Comparison of ENCODE assay signal across 8 cellular contexts in genomic region chr6:43013843-43014433, GRCh38. TPM values are rescaled to one million over a fixed set of nuclear protein-coding genes. Genes with fewer than 3 reads are reported as not detected.
DNase-seq lines count a peak whose midpoint lies in the region; ATAC-seq and TF ChIP-seq lines count a peak whose summit lies in the region.

KLHDC3 (plus strand) TSS chr6:43014249; CDS start chr6:43017193, 2,944 bp downstream.
MEA1 (minus strand) TSS chr6:43013946; CDS start chr6:43013813, 133 bp downstream.

- peak within 1 kb of the TSS; percentile 79 for H3K4me3 ChIP-seq in H7 (ENCODE audit: insufficient read depth, low read depth, low read length)

- H3K27ac Mint-ChIP-seq in natural killer cell, result peak within 1 kb of the TSS; percentile 87 to 93

- DNase-seq in ELF-1 (ENCODE audit: low read depth, low spot score) (peak; percentile 100), H7 (peak; percentile 99), M059J (ENCODE audit: low read depth) (peak; percentile 100), SHP77 (lab: John Stamatoyannopoulos, UW) (peak; percentile 100), fibroblast of peridontal ligament (ENCODE audit: extremely low read depth) (peak; percentile 100), natural killer cell (peak; percentile 86)
- peak; percentile 99 for DNase-seq in activated effector memory CD4-positive, alpha-beta T cell treated with Interleukin-2 at 50 U/mL for 16 hours
- DNase-seq in stimulated activated naive CD4-positive, alpha-beta T cell treated with Interleukin-2 at 50 U/mL for 16 hours (lab: John Stamatoyannopoulos, UW), result peak; percentile 99

- no peaks in the 10 kb centered on the region for H3K9me3 Mint-ChIP-seq in natural killer cell

- peaks cover 31% of the 10 kb centered on the region for H3K36me3 ChIP-seq in H7 (replicated peaks; ENCODE audit: control insufficient read depth, insufficient read depth, low read length)

- H3K27me3 ChIP-seq in H7 (ENCODE audit: control insufficient read depth, insufficient read depth, low read length), result no peaks in the 10 kb centered on the region

- no peak for TF ChIP-seq CTCF in natural killer cell (IDR thresholded peaks at IDR 0.05)

- intact Hi-C loops in natural killer cell (cut with micrococcal nuclease), result loop anchor here (1.0 kb wide), 3 partner anchors 30 to 85 kb away; partner anchors contain the start of genes CNPY3, KLC4, MRPL2 and PPP2R5D

- H3K4me3 Mint-ChIP-seq in natural killer cell, result peak within 1 kb of the TSS; percentile 97

- no peaks in the 10 kb centered on the region for H3K27me3 Mint-ChIP-seq in natural killer cell (ENCODE audit: low read depth in 2 of 2)

- peak; percentile 90 to 97 (median 90) for ATAC-seq in natural killer cell

- H3K4me1 Mint-ChIP-seq in natural killer cell, result peaks cover 38 to 59% of the 10 kb centered on the region in 2 donors

- peaks cover 3% of the 10 kb centered on the region for H3K36me3 Mint-ChIP-seq in natural killer cell

RNA-seq across cellular contexts. Expression of gene KLHDC3, which starts in this region (rescaled TPM):
- total RNA-seq in H7 (2014; rRNA removed; shearing (Covaris generic)), result 226 and 253 TPM in 2 replicates
- 101 and 118 TPM in 2 replicates for total RNA-seq in M059J (2014; rRNA removed; shearing (Covaris generic))
- total RNA-seq in natural killer cell, result 10 to 100 TPM; 52.7 to 60.9 (median 53.7) TPM

RNA-seq across cellular contexts. Expression of gene MEA1, which starts in this region (rescaled TPM):
- 81.3 and 102 TPM in 2 replicates for total RNA-seq in H7 (2014; rRNA removed; shearing (Covaris generic))
- total RNA-seq in M059J (2014; rRNA removed; shearing (Covaris generic)), result 172 and 224 TPM in 2 replicates
- total RNA-seq in natural killer cell, result 10 to 100 TPM; 29.6 to 34.3 (median 34.2) TPM

Comparison
In these comparisons a context has a peak if more than half of its experiments do, and no peak if none do; other contexts are left out.
1. Peak in every context shown above with its lines: DNase-seq, ATAC-seq and H3K4me3 ChIP-seq.